ENCODE assay signal across 8 cellular contexts in the genomic region with DNA sequence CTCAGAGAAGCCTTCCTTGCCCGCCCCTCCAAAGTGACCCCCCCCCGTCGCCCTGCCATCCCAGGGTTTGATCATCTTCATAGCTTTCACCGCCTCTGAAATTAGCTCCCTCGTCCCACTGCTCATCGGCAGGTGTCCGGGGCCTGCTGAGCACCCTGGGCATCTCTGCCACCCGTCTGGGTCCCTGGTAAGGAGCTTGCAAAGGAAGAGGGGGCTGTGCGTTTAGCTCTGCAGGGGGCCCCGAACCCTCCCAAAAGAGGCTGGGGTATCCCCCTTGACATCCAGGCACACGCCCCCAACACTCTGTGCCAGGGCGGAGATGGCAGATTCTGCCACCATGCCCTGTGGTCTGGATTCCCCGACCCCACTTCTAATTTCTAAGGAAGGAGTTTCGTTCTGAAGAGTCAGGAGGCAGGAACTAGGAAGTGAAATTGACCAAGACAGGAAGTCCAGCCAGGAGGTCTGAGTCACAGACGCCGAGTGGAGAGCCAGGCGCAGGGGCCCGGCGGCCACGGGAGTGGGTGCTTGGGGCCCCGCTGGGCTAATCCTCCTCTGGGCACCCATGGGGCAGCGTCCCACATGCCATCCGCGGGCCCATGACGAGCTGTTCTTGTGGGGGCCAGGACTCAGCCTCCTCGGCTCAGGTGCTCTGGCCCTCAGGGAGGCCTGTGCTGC.
DNase-seq lines count a peak whose midpoint lies in the region; ATAC-seq and TF ChIP-seq lines count a peak whose summit lies in the region.

No MANE protein-coding gene starts in this region.

- no peak for TF ChIP-seq CTCF in OCI-LY3 (IDR thresholded peaks at IDR 0.05; ENCODE audit: low read depth, low read length)
- TF ChIP-seq CTCF in neural progenitor cell (IDR thresholded peaks at IDR 0.05), result no peak

- H3K27me3 ChIP-seq in BLaER1 (no peaks in the 10 kb centered on the region), OCI-LY3 (ENCODE audit: low read depth, low read length) (no peaks in the 10 kb centered on the region), neural progenitor cell (peaks cover 13% of the 10 kb centered on the region)

- peaks cover 11% of the 10 kb centered on the region for H3K36me3 Mint-ChIP-seq in effector memory CD8-positive, alpha-beta T cell (ENCODE audit: insufficient read depth)
- peaks cover 2% of the 10 kb centered on the region for H3K36me3 Mint-ChIP-seq in neural progenitor cell

- H3K27me3 Mint-ChIP-seq in effector memory CD8-positive, alpha-beta T cell, result no peaks in the 10 kb centered on the region
- H3K27me3 Mint-ChIP-seq in neural progenitor cell (ENCODE audit: insufficient read depth, low read depth), result peaks cover 10% of the 10 kb centered on the region

- peak; percentile 42 for ATAC-seq in GM21526 (IDR thresholded peaks at IDR 0.05; ENCODE audit: low FRiP score, unreplicated experiment)
- ATAC-seq in effector memory CD8-positive, alpha-beta T cell (replicated peaks), result no peak
- no peak for ATAC-seq in sciatic nerve

- H3F3A ChIP-seq in neural progenitor cell (ENCODE audit: low read depth), result peaks cover 5% of the 10 kb centered on the region

- H3K4me3 ChIP-seq in BLaER1 (peak overlapping the region; percentile 22; the same call in 1 of the 2 replicates), OCI-LY3 (ENCODE audit: low read length) (peak overlapping the region; percentile 67), neural progenitor cell (no peak overlapping the region)

- H3K79me2 ChIP-seq in OCI-LY3 (ENCODE audit: low read length) (no peaks in the 10 kb centered on the region), neural progenitor cell (ENCODE audit: low read depth) (no peaks in the 10 kb centered on the region)

- H3K9ac ChIP-seq in BLaER1 (peak overlapping the region; percentile 21; the same call in 1 of the 2 replicates), OCI-LY3 (ENCODE audit: low read length) (peak overlapping the region; percentile 58), neural progenitor cell (no peak overlapping the region)

- H3K9me3 ChIP-seq in BLaER1, result no peaks in the 10 kb centered on the region
- H3K9me3 ChIP-seq in OCI-LY3 (ENCODE audit: insufficient read depth, low read length), result no peaks in the 10 kb centered on the region
- H3K9me3 ChIP-seq in neural progenitor cell (ENCODE audit: low read depth), result no peaks in the 10 kb centered on the region

- peaks cover 97% of the 10 kb centered on the region for H4K20me1 ChIP-seq in BLaER1
- peaks cover 46% of the 10 kb centered on the region for H4K20me1 ChIP-seq in OCI-LY3 (ENCODE audit: insufficient read depth, low read length)
- H4K20me1 ChIP-seq in neural progenitor cell (ENCODE audit: low read depth), result peaks cover 81% of the 10 kb centered on the region

- H3K4me1 ChIP-seq in BLaER1 (peaks cover 84% of the 10 kb centered on the region), OCI-LY3 (ENCODE audit: low read length) (peaks cover 28% of the 10 kb centered on the region), neural progenitor cell (peaks cover 20% of the 10 kb centered on the region)

- peak overlapping the region; percentile 70 to 73 for H3K4me3 Mint-ChIP-seq in effector memory CD8-positive, alpha-beta T cell
- peak overlapping the region; percentile 58 for H3K4me3 Mint-ChIP-seq in neural progenitor cell

- DNase-seq in effector memory CD8-positive, alpha-beta T cell, result no peak
- DNase-seq in neural progenitor cell (ENCODE audit: low spot score) (no peak), NCI-H345 (lab: John Stamatoyannopoulos, UW) (no peak), sciatic nerve (ENCODE audit: low spot score) (no peak)
- DNase-seq in stimulated activated CD4-positive, alpha-beta T cell treated with anti-CD3 and anti-CD28 coated beads, Interleukin-4, amount 100 ng/mL, for 24 hours, result no peak

- H3K27ac ChIP-seq in BLaER1, result peak overlapping the region; percentile 10; the same call in 1 of the 2 replicates
- peak overlapping the region; percentile 73 for H3K27ac ChIP-seq in OCI-LY3 (ENCODE audit: low read length)
- no peak overlapping the region for H3K27ac ChIP-seq in neural progenitor cell

- H3K9me3 Mint-ChIP-seq in effector memory CD8-positive, alpha-beta T cell, result no peaks in the 10 kb centered on the region
- no peaks in the 10 kb centered on the region for H3K9me3 Mint-ChIP-seq in neural progenitor cell

- no peak overlapping the region for H2AFZ ChIP-seq in OCI-LY3 (ENCODE audit: low read depth, low read length)
- no peak overlapping the region for H2AFZ ChIP-seq in neural progenitor cell (replicated peaks)

- H3K4me1 Mint-ChIP-seq in effector memory CD8-positive, alpha-beta T cell (ENCODE audit: low read depth in 2 of 2), result peaks cover 10 to 19% of the 10 kb centered on the region in 2 donors
- H3K4me1 Mint-ChIP-seq in neural progenitor cell, result peaks cover 30% of the 10 kb centered on the region

- peak overlapping the region; percentile 100 for H3K4me2 ChIP-seq in BLaER1
- H3K4me2 ChIP-seq in OCI-LY3 (ENCODE audit: low read length), result peak overlapping the region; percentile 91
- H3K4me2 ChIP-seq in neural progenitor cell, result no peak overlapping the region

- peaks cover 25% of the 10 kb centered on the region for H3K36me3 ChIP-seq in BLaER1
- H3K36me3 ChIP-seq in OCI-LY3 (replicated peaks; ENCODE audit: low read depth, low read length), result peaks cover 28% of the 10 kb centered on the region
- no peaks in the 10 kb centered on the region for H3K36me3 ChIP-seq in neural progenitor cell

- H3K27ac Mint-ChIP-seq in effector memory CD8-positive, alpha-beta T cell, result peak overlapping the region; percentile 15 to 86
- H3K27ac Mint-ChIP-seq in neural progenitor cell, result no peak overlapping the region

- intact Hi-C loops in sciatic nerve (cut with DNase I), result no loop called here
